In genomic region chr16:66528294-66528693, GRCh38 we compare ENCODE assay signal across 18 cellular contexts. TPM values are rescaled to one million over a fixed set of nuclear protein-coding genes. Genes with fewer than 3 reads are reported as not detected.
DNase-seq lines count a peak whose midpoint lies in the region; TF ChIP-seq lines count a peak whose summit lies in the region.
"Had no signal": no experiment of that assay in that cellular context is flagged by ENCODE, and none has a peak within 500 bp of the region (broad histone marks: within the 10 kb centered on the region; RNA-seq: fewer than 3 reads in every experiment).

No MANE protein-coding gene starts in this region.

- no peaks in the 10 kb centered on the region for H3K9me3 Mint-ChIP-seq in activated naive CD4-positive, alpha-beta T cell treated with anti-CD3 and anti-CD28 coated beads, Interleukin-2, amount 10 ng/mL, durations not matched to agents 7 days and 5 days
- H3K9me3 Mint-ChIP-seq: CD8-positive, alpha-beta T cell had no signal

- H3K36me3 ChIP-seq in KOPT-K1 (ENCODE audit: insufficient read depth, low read length) (no peaks in the 10 kb centered on the region), neutrophil (peaks cover 23% of the 10 kb centered on the region), mammary epithelial cell (ENCODE audit: insufficient read depth, low read length) (peaks cover 11% of the 10 kb centered on the region), transverse colon (peaks cover 0 to 24% (median 10%) of the 10 kb centered on the region in 4 donors)
- H3K36me3 ChIP-seq: BE2C had no signal

- dilution Hi-C loops in mammary epithelial cell (cut with HindIII; ENCODE audit: low sequenced_read_pairs), result no loop called here

- no peaks in the 10 kb centered on the region for H3K9me3 ChIP-seq in KOPT-K1 (ENCODE audit: insufficient read depth, low read length, poor library complexity, severe bottlenecking)
- H3K9me3 ChIP-seq in neutrophil, result no peaks in the 10 kb centered on the region
- H3K9me3 ChIP-seq in mammary epithelial cell (replicated peaks; ENCODE audit: insufficient read depth, low read length), result no peaks in the 10 kb centered on the region
- no peaks in the 10 kb centered on the region for H3K9me3 ChIP-seq in transverse colon
- H3K9me3 ChIP-seq: BE2C, SK-N-SH had no signal

- no peak overlapping the region for H3K4me2 ChIP-seq in mammary epithelial cell (ENCODE audit: insufficient read depth, low read depth, low read length)
- H3K4me2 ChIP-seq: SK-N-SH had no signal

- no peak overlapping the region for H3K9ac ChIP-seq in mammary epithelial cell (ENCODE audit: insufficient read depth, low read length)
- H3K9ac ChIP-seq: SK-N-SH had no signal

- no peak overlapping the region for H3K4me3 Mint-ChIP-seq in activated naive CD4-positive, alpha-beta T cell treated with anti-CD3 and anti-CD28 coated beads, Interleukin-2, amount 10 ng/mL, durations not matched to agents 7 days and 5 days
- H3K4me3 Mint-ChIP-seq: CD8-positive, alpha-beta T cell had no signal

- in situ Hi-C loops in mammary epithelial cell (cut with MboI; ENCODE audit: low sequenced_read_pairs in 2 of 2) (no loop called here), transverse colon (cut with MboI; ENCODE audit: low pct_ligation_motif_present in 1 of 4, low pct_unique_long_range_greater_than_20kb in 1 of 4, low sequenced_read_pairs in 3 of 4) (no loop called here)

- no peak for TF ChIP-seq CTCF in neutrophil (IDR thresholded peaks at IDR 0.05)
- no peak for TF ChIP-seq CTCF in mammary epithelial cell (conservative IDR thresholded peaks at IDR 0.05 in 1 of 2, IDR thresholded peaks at IDR 0.05 in 1 of 2; ENCODE audit: extremely low read depth in 1 of 2, insufficient read depth in 1 of 2, low read depth in 1 of 2, low read length in 2 of 2)
- TF ChIP-seq CTCF in transverse colon (IDR thresholded peaks at IDR 0.05), result no peak

- no peaks in the 10 kb centered on the region for H4K20me1 ChIP-seq in mammary epithelial cell (ENCODE audit: insufficient read depth, low read length)

- DNase-seq in activated naive CD4-positive, alpha-beta T cell treated with anti-CD3 and anti-CD28 coated beads, Interleukin-2, amount 10 ng/mL, durations not matched to agents 7 days and 5 days, result peak; percentile 16
- DNase-seq in activated naive CD4-positive, alpha-beta T cell treated with anti-CD3 and anti-CD28 coated beads, Interleukin-2, amount 50 U/mL, for 16 hours, result no peak
- DNase-seq in mammary epithelial cell (no peak), transverse colon (no peak)
- DNase-seq: BE2C; CD8-positive, alpha-beta T cell; GOT3; Karpas-422; NCI-H1417 treated with DMSO at 0.1 percent for 48 hours; NCI-H1930; NCI-H345; NCI-H524 treated with DMSO at 0.1 percent for 48 hours; SHP77 treated with DMSO at 0.1 percent for 48 hours; SK-N-SH had no signal

- H2AFZ ChIP-seq in mammary epithelial cell (ENCODE audit: low read depth, low read length), result no peak overlapping the region

- H3K27me3 Mint-ChIP-seq in activated naive CD4-positive, alpha-beta T cell treated with anti-CD3 and anti-CD28 coated beads, Interleukin-2, amount 10 ng/mL, durations not matched to agents 7 days and 5 days, result no peaks in the 10 kb centered on the region

- peaks cover 57% of the 10 kb centered on the region for H3K4me1 Mint-ChIP-seq in activated naive CD4-positive, alpha-beta T cell treated with anti-CD3 and anti-CD28 coated beads, Interleukin-2, amount 10 ng/mL, durations not matched to agents 7 days and 5 days

- intact Hi-C loops in mammary epithelial cell (cut with micrococcal nuclease) (no loop called here), transverse colon (cut with DNase I; ENCODE audit: low total_unique reads) (no loop called here)

- H3K27ac ChIP-seq in KOPT-K1 (ENCODE audit: low read depth, low read length, poor library complexity, severe bottlenecking), result peak overlapping the region; percentile 31
- H3K27ac ChIP-seq in neutrophil, result peak overlapping the region; percentile 98
- H3K27ac ChIP-seq in mammary epithelial cell (ENCODE audit: insufficient read depth, low read depth, low read length), result no peak overlapping the region
- no peak overlapping the region for H3K27ac ChIP-seq in transverse colon

- no peak overlapping the region for H3K4me3 ChIP-seq in neutrophil (ENCODE audit: low read depth in 1 of 2, low read length in 1 of 2)
- no peak overlapping the region for H3K4me3 ChIP-seq in mammary epithelial cell (replicated peaks in 1 of 3; ENCODE audit: insufficient read depth in 1 of 3, low read depth in 2 of 3, low read length in 3 of 3)
- no peak overlapping the region for H3K4me3 ChIP-seq in transverse colon

- BruUV-seq in mammary epithelial cell (replicated peaks; lab: Mats Ljungman, UMichigan), result no TSS peak

- H3K27me3 ChIP-seq in neutrophil (no peaks in the 10 kb centered on the region), mammary epithelial cell (ENCODE audit: insufficient read depth, low read length) (no peaks in the 10 kb centered on the region), transverse colon (no peaks in the 10 kb centered on the region)
- H3K27me3 ChIP-seq: BE2C had no signal

- 87% methylated on average over 5 of the region's 5 CpGs for WGBS in mammary epithelial cell (ENCODE audit: low coverage, missing lambda C conversion rate)
- 98% methylated on average over 5 of the region's 5 CpGs; no CpG with 5 or more reads in 1 of the 2 donors for WGBS in transverse colon (ENCODE audit: low coverage in 1 of 2), 2 donors

- TF ChIP-seq POLR2A in transverse colon (IDR thresholded peaks at IDR 0.05), result no peak

- no peak overlapping the region for H3K27ac Mint-ChIP-seq in activated naive CD4-positive, alpha-beta T cell treated with anti-CD3 and anti-CD28 coated beads, Interleukin-2, amount 10 ng/mL, durations not matched to agents 7 days and 5 days
- H3K27ac Mint-ChIP-seq: CD8-positive, alpha-beta T cell had no signal

- peaks cover 10% of the 10 kb centered on the region for H3K36me3 Mint-ChIP-seq in activated naive CD4-positive, alpha-beta T cell treated with anti-CD3 and anti-CD28 coated beads, Interleukin-2, amount 10 ng/mL, durations not matched to agents 7 days and 5 days

- no peak for TF ChIP-seq EP300 in transverse colon (IDR thresholded peaks at IDR 0.05; ENCODE audit: low read depth)

- no peaks in the 10 kb centered on the region for H3K79me2 ChIP-seq in mammary epithelial cell (ENCODE audit: insufficient read depth, low read length)

- peaks cover 54% of the 10 kb centered on the region in 2 experiments for H3K4me1 ChIP-seq in neutrophil (ENCODE audit: control insufficient read depth in 1 of 2, insufficient read depth in 1 of 2, low read depth in 1 of 2, low read length in 1 of 2)
- H3K4me1 ChIP-seq in mammary epithelial cell (ENCODE audit: insufficient read depth, low read length), result peaks cover 30% of the 10 kb centered on the region
- H3K4me1 ChIP-seq in transverse colon, result peaks cover 5 to 18% (median 9%) of the 10 kb centered on the region in 4 donors
- H3K4me1 ChIP-seq: BE2C had no signal

- CTCF ChIA-PET in activated naive CD4-positive, alpha-beta T cell treated with anti-CD3 and anti-CD28 coated beads, Interleukin-2, amount 10 ng/mL, durations not matched to agents 7 days and 5 days (lab: Charles Lee), result interaction anchor here (1.2 to 1.3 kb wide), 2 partner anchors 8 to 16 kb away, joined by 3 read pairs; no protein-coding TSS in a partner anchor
- CTCF ChIA-PET in mammary epithelial cell (lab: Charles Lee; ENCODE audit: low non-redundant PET), result no interaction called here

RNA-seq across cellular contexts. Expression of gene TK2, which starts 21.6 kb away (rescaled TPM):
- 10 to 100 TPM; 34.4 to 41.2 TPM for total RNA-seq in mammary epithelial cell
- 15.7 TPM for polyA plus RNA-seq in mammary epithelial cell
- polyA minus RNA-seq in mammary epithelial cell, result 26.2 TPM
- total RNA-seq in transverse colon, result 10 to 100 TPM; 15.7 to 20.6 (median 16.6) TPM

RNA-seq across cellular contexts. Expression of gene CKLF, which starts 24.1 kb away (rescaled TPM):
- total RNA-seq in mammary epithelial cell (10 to 100 TPM; 26.8 to 46.6 TPM), transverse colon (100 to 1,000 TPM in 1 of 4 donors, 10 to 100 TPM in 3; 25.3 to 108 (median 39.1) TPM)
- 108 TPM for polyA plus RNA-seq in mammary epithelial cell
- polyA minus RNA-seq in mammary epithelial cell, result 17.3 TPM

RNA-seq across cellular contexts. Expression of gene CMTM1, which starts 37.9 kb away (rescaled TPM):
- total RNA-seq in mammary epithelial cell, result 1 to 10 TPM; 2.7 to 2.8 TPM
- 1.5 TPM for polyA plus RNA-seq in mammary epithelial cell
- polyA minus RNA-seq in mammary epithelial cell, result not detected
- total RNA-seq in transverse colon, result 10 to 100 TPM in 1 of 4 donors, 1 to 10 TPM in 2, not detected in 1; 2.0 to 34.2 (median 4.0) TPM

RNA-seq across cellular contexts. Expression of gene CMTM2, which starts 51.0 kb away (rescaled TPM):
- total RNA-seq in mammary epithelial cell (not detected), transverse colon (under 1 TPM in 1 of 4 donors, not detected in 3; 0.48 TPM)
- 0.08 TPM for polyA plus RNA-seq in mammary epithelial cell
- polyA minus RNA-seq in mammary epithelial cell, result not detected
- total RNA-seq: CD8-positive, alpha-beta T cell; MCF 10A; RPMI7951 had no signal
- polyA plus RNA-seq: SK-N-SH had no signal

Comparison
In these comparisons a context has a peak if more than half of its experiments do, and no peak if none do; other contexts are left out.
1. H3K27ac ChIP-seq: peak in KOPT-K1 (single experiment) and neutrophil (single experiment); none in mammary epithelial cell (single experiment) and transverse colon (0 of 4).